In the genomic region with DNA sequence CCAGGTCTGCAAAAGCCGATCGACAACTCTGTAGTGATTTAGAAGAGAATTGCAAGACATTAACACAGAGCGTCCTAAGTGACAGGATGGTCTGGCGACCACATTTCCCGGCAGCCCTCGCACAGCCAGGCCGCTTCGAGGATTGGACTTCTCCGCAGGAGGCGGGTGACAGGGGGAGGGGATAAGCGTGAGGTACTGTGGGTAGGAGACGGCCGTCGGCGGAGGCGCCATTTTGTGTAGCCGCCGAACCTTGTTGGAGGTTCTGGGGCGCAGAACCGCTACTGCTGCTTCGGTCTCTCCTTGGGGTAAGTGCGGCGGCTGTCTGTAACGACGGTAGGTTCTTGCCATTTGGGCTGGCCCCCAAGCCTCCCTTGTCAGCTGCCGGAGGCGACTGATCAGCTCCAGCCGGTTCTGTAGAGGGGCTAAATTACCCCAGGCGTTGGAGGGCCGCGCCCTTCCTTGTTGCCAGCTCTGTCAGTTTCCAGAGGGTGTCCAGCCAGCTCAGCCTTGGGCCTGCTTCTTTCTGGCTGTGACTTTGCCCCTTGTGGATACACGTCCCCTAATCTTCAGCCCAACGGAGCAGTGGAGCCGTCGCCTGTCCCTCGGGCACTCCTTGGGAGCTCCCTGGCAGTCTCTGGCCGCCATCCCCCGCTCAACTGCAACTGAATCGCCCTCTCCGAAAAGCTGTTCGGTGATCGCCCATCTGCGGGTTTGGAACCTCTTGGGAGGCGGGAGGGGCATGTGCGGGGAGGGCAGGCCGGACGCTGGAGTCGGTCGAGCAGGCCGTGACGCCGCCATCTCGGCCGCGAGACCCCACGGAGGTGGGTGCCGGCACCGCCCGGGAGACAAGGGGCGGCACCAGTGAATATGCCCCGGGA, we compare ENCODE assay signal across 1 cellular context.
TF ChIP-seq lines count a peak whose summit lies in the region.

Gene RBM5 (plus strand): TSS at position 195 of the 878 bp plus-strand sequence. CDS start 1,516 bp downstream, outside the sequence.

TF ChIP-seq in GM12878, 131 proteins besides CTCF, POLR2A, EP300 and RAD21 (continued from another document and continues in another):
- no peak; the same call in 1 of the 2 replicates for TF ChIP-seq ZNF687 (IDR thresholded peaks at IDR 0.05)
- TF ChIP-seq FOS (IDR thresholded peaks at IDR 0.05; ENCODE audit: borderline replicate concordance, extremely low read depth, insufficient read length) = no peak
- TF ChIP-seq CBX5 (IDR thresholded peaks at IDR 0.05; ENCODE audit: low read depth) = no peak
- TF ChIP-seq CREB1 (IDR thresholded peaks at IDR 0.05; ENCODE audit: low read depth) = peak; percentile 75
- TF ChIP-seq TCF7 (IDR thresholded peaks at IDR 0.05; ENCODE audit: borderline replicate concordance) = no peak
- TF ChIP-seq MAX (IDR thresholded peaks at IDR 0.05; ENCODE audit: low read depth, low read length) = peak; percentile 30; the same call in 1 of the 2 replicates
- peak; percentile 66; the same call in 2 of the 3 replicates for TF ChIP-seq POU2F2 (IDR thresholded peaks at IDR 0.05; ENCODE audit: borderline replicate concordance, low read depth, low read length)
- TF ChIP-seq GABPA (IDR thresholded peaks at IDR 0.05; ENCODE audit: low read depth) = no peak; the same call in 1 of the 2 replicates
- TF ChIP-seq RB1 (IDR thresholded peaks at IDR 0.05; ENCODE audit: borderline replicate concordance) = 0 out of 2 replicates have a peak, but pooled peaks have one; percentile 19
- TF ChIP-seq STAT1 (conservative IDR thresholded peaks at IDR 0.05) = no peak
- TF ChIP-seq RBBP5 (conservative IDR thresholded peaks at IDR 0.05) = no peak
- TF ChIP-seq TCF3 (IDR thresholded peaks at IDR 0.05; ENCODE audit: borderline replicate concordance, insufficient read depth, low read depth, low read length) = no peak
- peak; percentile 79; the same call in 1 of the 2 replicates for TF ChIP-seq POLR2AphosphoS2 (IDR thresholded peaks at IDR 0.05; ENCODE audit: low read depth, low read length)
- TF ChIP-seq, protein P1, sequence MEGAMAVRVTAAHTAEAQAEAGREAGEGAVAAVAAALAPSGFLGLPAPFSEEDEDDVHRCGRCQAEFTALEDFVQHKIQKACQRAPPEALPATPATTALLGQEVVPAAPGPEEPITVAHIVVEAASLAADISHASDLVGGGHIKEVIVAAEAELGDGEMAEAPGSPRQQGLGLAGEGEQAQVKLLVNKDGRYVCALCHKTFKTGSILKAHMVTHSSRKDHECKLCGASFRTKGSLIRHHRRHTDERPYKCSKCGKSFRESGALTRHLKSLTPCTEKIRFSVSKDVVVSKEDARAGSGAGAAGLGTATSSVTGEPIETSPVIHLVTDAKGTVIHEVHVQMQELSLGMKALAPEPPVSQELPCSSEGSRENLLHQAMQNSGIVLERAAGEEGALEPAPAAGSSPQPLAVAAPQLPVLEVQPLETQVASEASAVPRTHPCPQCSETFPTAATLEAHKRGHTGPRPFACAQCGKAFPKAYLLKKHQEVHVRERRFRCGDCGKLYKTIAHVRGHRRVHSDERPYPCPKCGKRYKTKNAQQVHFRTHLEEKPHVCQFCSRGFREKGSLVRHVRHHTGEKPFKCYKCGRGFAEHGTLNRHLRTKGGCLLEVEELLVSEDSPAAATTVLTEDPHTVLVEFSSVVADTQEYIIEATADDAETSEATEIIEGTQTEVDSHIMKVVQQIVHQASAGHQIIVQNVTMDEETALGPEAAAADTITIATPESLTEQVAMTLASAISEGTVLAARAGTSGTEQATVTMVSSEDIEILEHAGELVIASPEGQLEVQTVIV (IDR thresholded peaks at IDR 0.05; ENCODE audit: borderline replicate concordance, partially characterized antibody) = no peak
- TF ChIP-seq, protein P2, sequence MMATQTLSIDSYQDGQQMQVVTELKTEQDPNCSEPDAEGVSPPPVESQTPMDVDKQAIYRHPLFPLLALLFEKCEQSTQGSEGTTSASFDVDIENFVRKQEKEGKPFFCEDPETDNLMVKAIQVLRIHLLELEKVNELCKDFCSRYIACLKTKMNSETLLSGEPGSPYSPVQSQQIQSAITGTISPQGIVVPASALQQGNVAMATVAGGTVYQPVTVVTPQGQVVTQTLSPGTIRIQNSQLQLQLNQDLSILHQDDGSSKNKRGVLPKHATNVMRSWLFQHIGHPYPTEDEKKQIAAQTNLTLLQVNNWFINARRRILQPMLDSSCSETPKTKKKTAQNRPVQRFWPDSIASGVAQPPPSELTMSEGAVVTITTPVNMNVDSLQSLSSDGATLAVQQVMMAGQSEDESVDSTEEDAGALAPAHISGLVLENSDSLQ (IDR thresholded peaks at IDR 0.05) = peak; percentile 91
- no peak for TF ChIP-seq DPF2 (IDR thresholded peaks at IDR 0.05)
- no peak for TF ChIP-seq IRF4 (IDR thresholded peaks at IDR 0.05; ENCODE audit: low read depth, low read length)
- TF ChIP-seq IKZF1 (conservative IDR thresholded peaks at IDR 0.05) = peak; percentile 55; the same call in 1 of the 2 replicates
- TF ChIP-seq, protein P3, sequence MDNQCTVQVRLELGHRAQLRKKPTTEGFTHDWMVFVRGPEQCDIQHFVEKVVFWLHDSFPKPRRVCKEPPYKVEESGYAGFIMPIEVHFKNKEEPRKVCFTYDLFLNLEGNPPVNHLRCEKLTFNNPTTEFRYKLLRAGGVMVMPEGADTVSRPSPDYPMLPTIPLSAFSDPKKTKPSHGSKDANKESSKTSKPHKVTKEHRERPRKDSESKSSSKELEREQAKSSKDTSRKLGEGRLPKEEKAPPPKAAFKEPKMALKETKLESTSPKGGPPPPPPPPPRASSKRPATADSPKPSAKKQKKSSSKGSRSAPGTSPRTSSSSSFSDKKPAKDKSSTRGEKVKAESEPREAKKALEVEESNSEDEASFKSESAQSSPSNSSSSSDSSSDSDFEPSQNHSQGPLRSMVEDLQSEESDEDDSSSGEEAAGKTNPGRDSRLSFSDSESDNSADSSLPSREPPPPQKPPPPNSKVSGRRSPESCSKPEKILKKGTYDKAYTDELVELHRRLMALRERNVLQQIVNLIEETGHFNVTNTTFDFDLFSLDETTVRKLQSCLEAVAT (IDR thresholded peaks at IDR 0.05) = peak; percentile 35
- TF ChIP-seq SREBF2 (IDR thresholded peaks at IDR 0.05; ENCODE audit: low read length) = no peak
- TF ChIP-seq CHD2 (IDR thresholded peaks at IDR 0.05; ENCODE audit: borderline replicate concordance, low read depth, low read length) = peak; percentile 82; the same call in 1 of the 2 replicates
- TF ChIP-seq, protein P4, sequence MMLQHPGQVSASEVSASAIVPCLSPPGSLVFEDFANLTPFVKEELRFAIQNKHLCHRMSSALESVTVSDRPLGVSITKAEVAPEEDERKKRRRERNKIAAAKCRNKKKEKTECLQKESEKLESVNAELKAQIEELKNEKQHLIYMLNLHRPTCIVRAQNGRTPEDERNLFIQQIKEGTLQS (IDR thresholded peaks at IDR 0.05; ENCODE audit: borderline replicate concordance, extremely low read depth, low read depth, low read length) = no peak
- TF ChIP-seq SRF (IDR thresholded peaks at IDR 0.05; ENCODE audit: low read depth in 2 of 2, low read length in 2 of 2) = no peak
- no peak for TF ChIP-seq BRCA1 (IDR thresholded peaks at IDR 0.05; ENCODE audit: low read depth, low read length)
- no peak for TF ChIP-seq STAT3 (IDR thresholded peaks at IDR 0.05; ENCODE audit: low read depth, low read length)
- TF ChIP-seq JUNB (IDR thresholded peaks at IDR 0.05) = no peak
- TF ChIP-seq RCOR1 (conservative IDR thresholded peaks at IDR 0.05; ENCODE audit: low read depth, low read length) = no peak
- 0 out of 2 replicates have a peak, but pooled peaks have one; percentile 65 for TF ChIP-seq CBFB (IDR thresholded peaks at IDR 0.05; ENCODE audit: low read depth)
- peak; percentile 74; the same call in 1 of the 2 replicates for TF ChIP-seq SMAD5 (IDR thresholded peaks at IDR 0.05; ENCODE audit: low read depth)
- TF ChIP-seq BMI1 (IDR thresholded peaks at IDR 0.05; ENCODE audit: borderline replicate concordance) = no peak
- peak; percentile 94 for TF ChIP-seq PAX8 (IDR thresholded peaks at IDR 0.05)
- TF ChIP-seq SREBF1 (IDR thresholded peaks at IDR 0.05; ENCODE audit: low read length) = no peak
- TF ChIP-seq, protein P5, sequence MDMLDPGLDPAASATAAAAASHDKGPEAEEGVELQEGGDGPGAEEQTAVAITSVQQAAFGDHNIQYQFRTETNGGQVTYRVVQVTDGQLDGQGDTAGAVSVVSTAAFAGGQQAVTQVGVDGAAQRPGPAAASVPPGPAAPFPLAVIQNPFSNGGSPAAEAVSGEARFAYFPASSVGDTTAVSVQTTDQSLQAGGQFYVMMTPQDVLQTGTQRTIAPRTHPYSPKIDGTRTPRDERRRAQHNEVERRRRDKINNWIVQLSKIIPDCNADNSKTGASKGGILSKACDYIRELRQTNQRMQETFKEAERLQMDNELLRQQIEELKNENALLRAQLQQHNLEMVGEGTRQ (IDR thresholded peaks at IDR 0.05; ENCODE audit: borderline replicate concordance, low read depth, low read length) = no peak
- no peak for TF ChIP-seq IKZF2 (IDR thresholded peaks at IDR 0.05)
- no peak for TF ChIP-seq SUPT20H (IDR thresholded peaks at IDR 0.05; ENCODE audit: borderline replicate concordance, control insufficient read depth, low read depth, low read length)
- TF ChIP-seq, protein P6, sequence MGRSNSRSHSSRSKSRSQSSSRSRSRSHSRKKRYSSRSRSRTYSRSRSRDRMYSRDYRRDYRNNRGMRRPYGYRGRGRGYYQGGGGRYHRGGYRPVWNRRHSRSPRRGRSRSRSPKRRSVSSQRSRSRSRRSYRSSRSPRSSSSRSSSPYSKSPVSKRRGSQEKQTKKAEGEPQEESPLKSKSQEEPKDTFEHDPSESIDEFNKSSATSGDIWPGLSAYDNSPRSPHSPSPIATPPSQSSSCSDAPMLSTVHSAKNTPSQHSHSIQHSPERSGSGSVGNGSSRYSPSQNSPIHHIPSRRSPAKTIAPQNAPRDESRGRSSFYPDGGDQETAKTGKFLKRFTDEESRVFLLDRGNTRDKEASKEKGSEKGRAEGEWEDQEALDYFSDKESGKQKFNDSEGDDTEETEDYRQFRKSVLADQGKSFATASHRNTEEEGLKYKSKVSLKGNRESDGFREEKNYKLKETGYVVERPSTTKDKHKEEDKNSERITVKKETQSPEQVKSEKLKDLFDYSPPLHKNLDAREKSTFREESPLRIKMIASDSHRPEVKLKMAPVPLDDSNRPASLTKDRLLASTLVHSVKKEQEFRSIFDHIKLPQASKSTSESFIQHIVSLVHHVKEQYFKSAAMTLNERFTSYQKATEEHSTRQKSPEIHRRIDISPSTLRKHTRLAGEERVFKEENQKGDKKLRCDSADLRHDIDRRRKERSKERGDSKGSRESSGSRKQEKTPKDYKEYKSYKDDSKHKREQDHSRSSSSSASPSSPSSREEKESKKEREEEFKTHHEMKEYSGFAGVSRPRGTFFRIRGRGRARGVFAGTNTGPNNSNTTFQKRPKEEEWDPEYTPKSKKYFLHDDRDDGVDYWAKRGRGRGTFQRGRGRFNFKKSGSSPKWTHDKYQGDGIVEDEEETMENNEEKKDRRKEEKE (IDR thresholded peaks at IDR 0.05) = no peak
- no peak for TF ChIP-seq ATF7 (IDR thresholded peaks at IDR 0.05; ENCODE audit: low read depth)
- TF ChIP-seq BHLHE40 (IDR thresholded peaks at IDR 0.05; ENCODE audit: borderline replicate concordance in 1 of 2, low read depth in 2 of 2, low read length in 1 of 2) = peak; percentile 24 to 43; a peak in 2 of 4 replicates
- peak; percentile 98 for TF ChIP-seq YY1 (IDR thresholded peaks at IDR 0.05; ENCODE audit: low read depth, low read length)
- TF ChIP-seq KLF5 (IDR thresholded peaks at IDR 0.05; ENCODE audit: partially characterized antibody) = no peak
- 0 out of 2 replicates have a peak, but pooled peaks have one; percentile 28 for TF ChIP-seq ELK1 (IDR thresholded peaks at IDR 0.05; ENCODE audit: low read depth, low read length)
- peak; percentile 53; the same call in 1 of the 2 replicates for TF ChIP-seq MXI1 (IDR thresholded peaks at IDR 0.05; ENCODE audit: low read depth, low read length)
- TF ChIP-seq, protein P7, sequence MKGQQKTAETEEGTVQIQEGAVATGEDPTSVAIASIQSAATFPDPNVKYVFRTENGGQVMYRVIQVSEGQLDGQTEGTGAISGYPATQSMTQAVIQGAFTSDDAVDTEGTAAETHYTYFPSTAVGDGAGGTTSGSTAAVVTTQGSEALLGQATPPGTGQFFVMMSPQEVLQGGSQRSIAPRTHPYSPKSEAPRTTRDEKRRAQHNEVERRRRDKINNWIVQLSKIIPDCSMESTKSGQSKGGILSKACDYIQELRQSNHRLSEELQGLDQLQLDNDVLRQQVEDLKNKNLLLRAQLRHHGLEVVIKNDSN (IDR thresholded peaks at IDR 0.05; ENCODE audit: borderline replicate concordance, extremely low read length, insufficient read depth, low read depth, low read length) = no peak
- TF ChIP-seq POLR2AphosphoS5 (IDR thresholded peaks at IDR 0.05; ENCODE audit: low read length) = peak; percentile 93
- TF ChIP-seq HDAC6 (IDR thresholded peaks at IDR 0.05; ENCODE audit: unreplicated experiment) = no peak
